ENCODE assay signal across 9 cellular contexts in the genomic region with DNA sequence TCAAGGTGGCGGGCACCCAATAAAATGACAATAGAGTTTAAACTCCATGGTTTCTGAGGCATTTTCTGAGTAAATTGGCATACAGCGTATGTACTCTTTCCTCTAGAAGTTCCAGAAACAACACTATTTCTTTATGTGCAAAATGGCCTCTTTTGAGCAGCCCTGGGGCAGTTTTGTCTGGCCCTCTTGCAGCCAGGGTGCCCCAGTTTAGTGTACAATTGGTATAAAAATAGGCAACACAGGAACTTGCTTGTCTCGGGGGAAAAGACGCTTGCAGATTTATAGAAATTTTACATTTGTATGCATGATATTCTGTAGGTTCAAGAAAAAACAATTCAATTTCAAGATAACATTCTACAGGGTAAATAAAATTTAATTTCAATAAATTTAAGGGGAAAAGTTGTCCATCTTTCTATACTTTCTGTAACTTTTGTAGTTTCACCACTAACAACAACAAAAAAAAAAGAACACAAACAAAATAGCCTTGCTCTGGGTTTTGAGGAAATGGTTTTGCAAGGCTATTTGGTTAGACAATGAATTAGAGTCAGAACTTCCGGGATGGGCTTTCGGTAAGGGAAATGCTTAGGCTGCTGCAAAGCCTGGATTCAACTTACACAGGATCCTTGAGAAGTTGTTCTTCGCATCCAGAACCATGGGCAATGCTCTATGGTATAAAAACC. TPM values are rescaled to one million over a fixed set of nuclear protein-coding genes. Genes with fewer than 3 reads are reported as not detected.
DNase-seq lines count a peak whose midpoint lies in the region; ATAC-seq and TF ChIP-seq lines count a peak whose summit lies in the region.
"Had no signal": no experiment of that assay in that cellular context is flagged by ENCODE, and none has a peak within 500 bp of the region (broad histone marks: within the 10 kb centered on the region; RNA-seq: fewer than 3 reads in every experiment).

No MANE protein-coding gene starts in this region.

- in situ Hi-C loops in GM13977 (cut with MboI; ENCODE audit: low pct_unique_long_range_greater_than_20kb, low sequenced_read_pairs, unreplicated experiment) = no loop called here

- H3K79me2 ChIP-seq in OCI-LY3 (ENCODE audit: low read length) = peaks cover 100% of the 10 kb centered on the region

- intact Hi-C loops in spleen (cut with DNase I; ENCODE audit: low total_unique reads) = loop anchor here (5.0 kb wide), 1 partner anchor 41 kb away; no protein-coding TSS in a partner anchor

- no peak for TF ChIP-seq POLR2A in spleen (IDR thresholded peaks at IDR 0.05)

- H3K27me3 ChIP-seq in OCI-LY3 (ENCODE audit: low read depth, low read length) (no peaks in the 10 kb centered on the region), spleen (replicated peaks in 1 of 7) (no peaks in the 10 kb centered on the region)

- peaks cover 61% of the 10 kb centered on the region for H4K20me1 ChIP-seq in OCI-LY3 (ENCODE audit: insufficient read depth, low read length)

- TF ChIP-seq CTCF in OCI-LY3 (IDR thresholded peaks at IDR 0.05; ENCODE audit: low read depth, low read length) (no peak), spleen (IDR thresholded peaks at IDR 0.05 in 8 of 11, conservative IDR thresholded peaks at IDR 0.05 in 3 of 11) (no peak), GM13977 (IDR thresholded peaks at IDR 0.05; ENCODE audit: extremely low read depth, insufficient read depth, missing control alignments) (no peak)

- H3K4me3 ChIP-seq in OCI-LY3 (ENCODE audit: low read length) (no peak overlapping the region), spleen (peak overlapping the region in 5 of 8 donors; percentile 5 to 54 (median 14))

- DNase-seq in spleen = no peak
- DNase-seq in ureter (ENCODE audit: low spot score) = no peak
- no peak for DNase-seq in GM13977 (ENCODE audit: low spot score)
- DNase-seq in middle frontal gyrus (ENCODE audit: extremely low spot score, low spot score) = no peak
- DNase-seq: amygdala had no signal

- no peak overlapping the region for H3K27ac ChIP-seq in OCI-LY3 (ENCODE audit: low read length)
- peak overlapping the region; percentile 55 to 85 (median 80) for H3K27ac ChIP-seq in spleen

- H3K9me3 ChIP-seq in OCI-LY3 (ENCODE audit: insufficient read depth, low read length) (no peaks in the 10 kb centered on the region), spleen (no peaks in the 10 kb centered on the region)

- H3K4me1 ChIP-seq in OCI-LY3 (ENCODE audit: low read length) (peaks cover 56% of the 10 kb centered on the region), spleen (peaks cover 70 to 100% (median 96%) of the 10 kb centered on the region in 6 donors)

- no peak overlapping the region for H3K9ac ChIP-seq in OCI-LY3 (ENCODE audit: low read length)

- H2AFZ ChIP-seq in OCI-LY3 (ENCODE audit: low read depth, low read length) = no peak overlapping the region

- ATAC-seq in GM18907 (IDR thresholded peaks at IDR 0.05; ENCODE audit: unreplicated experiment) (peak; percentile 42), HG02759 (IDR thresholded peaks at IDR 0.05; ENCODE audit: unreplicated experiment) (peak; percentile 42)
- ATAC-seq: Panc1 had no signal

- WGBS in spleen, 5 donors = 32 to 40% (median 38%) methylated on average over 7 of the region's 7 CpGs

- no peaks in the 10 kb centered on the region for H3K36me3 ChIP-seq in OCI-LY3 (replicated peaks; ENCODE audit: low read depth, low read length)
- no peaks in the 10 kb centered on the region for H3K36me3 ChIP-seq in spleen

- peak overlapping the region; percentile 35 for H3K4me2 ChIP-seq in OCI-LY3 (ENCODE audit: low read length)

RNA-seq across cellular contexts. Expression of a gene that starts 45.3 kb away (rescaled TPM):
- total RNA-seq in spleen (10 to 100 TPM; 31.0 to 41.6 (median 38.6) TPM), ureter (27.3 TPM)
- polyA plus RNA-seq in spleen = 10 to 100 TPM in 1 of 3 donors, 1 to 10 TPM in 2; 7.4 to 10.0 (median 7.4) TPM
